In genomic region chr2:4604767-4605166, GRCh38 we compare ENCODE assay signal across 1 cellular context.
TF ChIP-seq lines count a peak whose summit lies in the region.

No MANE protein-coding gene starts in this region.

TF ChIP-seq in GM23338, 12 proteins besides CTCF, POLR2A, EP300 and RAD21 (continued from another document):
- TF ChIP-seq ZNF462 (CRISPR knock-in tag; IDR thresholded peaks at IDR 0.05) (no peak), EZH2phosphoT487 (IDR thresholded peaks at IDR 0.05; ENCODE audit: unreplicated experiment) (no peak), ZNF114 (CRISPR knock-in tag; IDR thresholded peaks at IDR 0.05) (no peak), ETS1 (IDR thresholded peaks at IDR 0.05) (no peak)
